ENCODE assay signal across 9 cellular contexts in genomic region chr6:77368660-77369313, GRCh38.
DNase-seq lines count a peak whose midpoint lies in the region; ATAC-seq and TF ChIP-seq lines count a peak whose summit lies in the region.
"Had no signal": no experiment of that assay in that cellular context is flagged by ENCODE, and none has a peak within 500 bp of the region (broad histone marks: within the 10 kb centered on the region; RNA-seq: fewer than 3 reads in every experiment).

No MANE protein-coding gene starts in this region.

- ATAC-seq in GM18498 (IDR thresholded peaks at IDR 0.05; ENCODE audit: unreplicated experiment): no peak
- no peak for ATAC-seq in HG03196 (IDR thresholded peaks at IDR 0.05; ENCODE audit: unreplicated experiment)

- no peaks in the 10 kb centered on the region for H3K36me3 ChIP-seq in brain microvascular endothelial cell (replicated peaks)
- H3K36me3 ChIP-seq in iPS-15b (ENCODE audit: control insufficient read depth, insufficient read depth, low read length): no peaks in the 10 kb centered on the region

- peaks cover 8% of the 10 kb centered on the region for H3K4me1 ChIP-seq in iPS-15b (ENCODE audit: control insufficient read depth, insufficient read depth, low read length)

- no peaks in the 10 kb centered on the region for H3K27me3 ChIP-seq in brain microvascular endothelial cell (replicated peaks)
- no peaks in the 10 kb centered on the region for H3K27me3 ChIP-seq in iPS-15b (ENCODE audit: control insufficient read depth, insufficient read depth, low read length)

- H3K4me3 ChIP-seq in brain microvascular endothelial cell (ENCODE audit: low read depth, low read length) (peak overlapping the region; percentile 59), iPS-15b (ENCODE audit: low read depth, low read length) (peak overlapping the region; percentile 77), retinal pigment epithelial cell (ENCODE audit: low read length) (peak overlapping the region; percentile 51)

- H3K9ac ChIP-seq in iPS-15b (ENCODE audit: low read depth, low read length): peak overlapping the region; percentile 71

- no peak overlapping the region for H3K27ac ChIP-seq in brain microvascular endothelial cell
- H3K27ac ChIP-seq: VCaP had no signal

- H3K9me3 ChIP-seq in iPS-15b (ENCODE audit: control insufficient read depth, insufficient read depth, low read length): no peaks in the 10 kb centered on the region

- TF ChIP-seq CTCF in brain microvascular endothelial cell (IDR thresholded peaks at IDR 0.05; ENCODE audit: low read depth, low read length, missing control alignments) (no peak), retinal pigment epithelial cell (conservative IDR thresholded peaks at IDR 0.05; ENCODE audit: low read depth, low read length) (no peak)

- DNase-seq in H4 (ENCODE audit: low spot score) (peak; percentile 55), brain microvascular endothelial cell (no peak), retinal pigment epithelial cell (ENCODE audit: low read depth) (no peak), NAMALWA (ENCODE audit: low spot score) (no peak), OCI-M1 (lab: John Stamatoyannopoulos, UW) (no peak)

- in situ Hi-C loops in brain microvascular endothelial cell (cut with HindIII; ENCODE audit: low pct_ligation_motif_present, low sequenced_read_pairs): no loop called here
